10 cellular contexts compared by ENCODE assay signal in genomic region chr14:38254565-38255407, GRCh38. TPM values are rescaled to one million over a fixed set of nuclear protein-coding genes. Genes with fewer than 3 reads are reported as not detected.
A peak's percentile ranks its signal among the peaks of the same experiment; 100 is the strongest.
DNase-seq lines count a peak whose midpoint lies in the region; ATAC-seq, FAIRE-seq and TF ChIP-seq lines count a peak whose summit lies in the region.
"Had no signal": no experiment of that assay in that cellular context is flagged by ENCODE, and none has a peak within 500 bp of the region (broad histone marks: within the 10 kb centered on the region; RNA-seq: fewer than 3 reads in every experiment).

No MANE protein-coding gene starts in this region.

- FAIRE-seq in endothelial cell of umbilical vein (lab: Jason Lieb, UNC) = no peak
- FAIRE-seq: A549, endometrium had no signal

- dilution Hi-C loops in endothelial cell of umbilical vein (cut with MboI; ENCODE audit: extremely low pct_ligation_motif_present, low sequenced_read_pairs) = no loop called here

- H3K27ac ChIP-seq in endothelial cell of umbilical vein (ENCODE audit: insufficient read depth, low read depth, low read length) = peak overlapping the region; percentile 89
- no peak overlapping the region for H3K27ac ChIP-seq in mesodermal cell (ENCODE audit: low read depth, low read length, severe bottlenecking)
- H3K27ac ChIP-seq: A549 had no signal

- no peak overlapping the region for H3K4me3 Mint-ChIP-seq in activated CD4-positive, alpha-beta T cell treated with anti-CD3 and anti-CD28 coated beads, Interleukin-2, amount 10 ng/mL, durations not matched to agents 24 days and 14 days
- H3K4me3 Mint-ChIP-seq in activated CD4-positive, alpha-beta T cell treated with anti-CD3 and anti-CD28 coated beads for 36 hours = no peak overlapping the region
- H3K4me3 Mint-ChIP-seq in type B pancreatic cell = peak overlapping the region; percentile 75

- H3K9me3 ChIP-seq in endothelial cell of umbilical vein (replicated peaks; ENCODE audit: control insufficient read depth, insufficient read depth, low read length) (no peaks in the 10 kb centered on the region), mesodermal cell (ENCODE audit: control insufficient read depth, low read length) (no peaks in the 10 kb centered on the region)
- H3K9me3 ChIP-seq: A549 had no signal

- peaks cover 37% of the 10 kb centered on the region for H3K27me3 Mint-ChIP-seq in activated CD4-positive, alpha-beta T cell treated with anti-CD3 and anti-CD28 coated beads, Interleukin-2, amount 10 ng/mL, durations not matched to agents 24 days and 14 days
- peaks cover 33% of the 10 kb centered on the region for H3K27me3 Mint-ChIP-seq in activated CD4-positive, alpha-beta T cell treated with anti-CD3 and anti-CD28 coated beads for 36 hours
- peaks cover 61% of the 10 kb centered on the region for H3K27me3 Mint-ChIP-seq in type B pancreatic cell

- no peak for TF ChIP-seq CTCF in endothelial cell of umbilical vein (IDR thresholded peaks at IDR 0.05; ENCODE audit: extremely low read depth in 1 of 2, insufficient read depth in 1 of 2, low read depth in 1 of 2, low read length in 2 of 2)
- no peak for TF ChIP-seq CTCF in type B pancreatic cell (conservative IDR thresholded peaks at IDR 0.05)

- H3K9me1 ChIP-seq in endothelial cell of umbilical vein (replicated peaks; ENCODE audit: control insufficient read depth, extremely low read depth, insufficient read depth, low read length) = no peaks in the 10 kb centered on the region

- H3K9me3 Mint-ChIP-seq in activated CD4-positive, alpha-beta T cell treated with anti-CD3 and anti-CD28 coated beads, Interleukin-2, amount 10 ng/mL, durations not matched to agents 24 days and 14 days = peaks cover 2% of the 10 kb centered on the region
- no peaks in the 10 kb centered on the region for H3K9me3 Mint-ChIP-seq in activated CD4-positive, alpha-beta T cell treated with anti-CD3 and anti-CD28 coated beads for 36 hours (ENCODE audit: low read depth)
- no peaks in the 10 kb centered on the region for H3K9me3 Mint-ChIP-seq in type B pancreatic cell

- H3K79me2 ChIP-seq in endothelial cell of umbilical vein (ENCODE audit: control insufficient read depth, insufficient read depth, low read length) = peaks cover 59% of the 10 kb centered on the region

- peak; percentile 60 for TF ChIP-seq POLR2A in endothelial cell of umbilical vein (IDR thresholded peaks at IDR 0.05; ENCODE audit: low read depth, low read length)

- H3K36me3 ChIP-seq in endothelial cell of umbilical vein (ENCODE audit: control insufficient read depth in 2 of 2, extremely low read depth in 1 of 2, insufficient read depth in 2 of 2, low read length in 2 of 2) (peaks cover 6 to 11% of the 10 kb centered on the region in 2 experiments), mesodermal cell (ENCODE audit: control insufficient read depth, insufficient read depth, low read length) (no peaks in the 10 kb centered on the region)

- peak overlapping the region; percentile 86 to 100 (median 99) for H3K4me3 ChIP-seq in endothelial cell of umbilical vein (replicated peaks in 1 of 3; ENCODE audit: insufficient read depth in 1 of 3, low read depth in 1 of 3, low read length in 3 of 3)
- peak overlapping the region; percentile 29 for H3K4me3 ChIP-seq in mesodermal cell (ENCODE audit: extremely low read depth, insufficient read depth, low read length, poor library complexity, severe bottlenecking)
- H3K4me3 ChIP-seq: A549 had no signal

- H3K27me3 ChIP-seq in endothelial cell of umbilical vein (ENCODE audit: control insufficient read depth in 2 of 2, insufficient read depth in 2 of 2, low read length in 2 of 2) = no peaks in the 10 kb centered on the region

- H3K4me1 ChIP-seq in endothelial cell of umbilical vein (ENCODE audit: control insufficient read depth, extremely low read depth, insufficient read depth, low read length) (peaks cover 31% of the 10 kb centered on the region), mesodermal cell (ENCODE audit: control insufficient read depth, insufficient read depth, low read length, poor library complexity, severe bottlenecking) (peaks cover 5% of the 10 kb centered on the region)
- H3K4me1 ChIP-seq: A549 had no signal

- H4K20me1 ChIP-seq in endothelial cell of umbilical vein (replicated peaks; ENCODE audit: control insufficient read depth, extremely low read depth, insufficient read depth, low read length) = no peaks in the 10 kb centered on the region

- peak overlapping the region; percentile 99 for H3K9ac ChIP-seq in endothelial cell of umbilical vein (replicated peaks; ENCODE audit: extremely low read depth, insufficient read depth, low read length)

- H3K27ac Mint-ChIP-seq in activated CD4-positive, alpha-beta T cell treated with anti-CD3 and anti-CD28 coated beads, Interleukin-2, amount 10 ng/mL, durations not matched to agents 24 days and 14 days = no peak overlapping the region
- H3K27ac Mint-ChIP-seq in activated CD4-positive, alpha-beta T cell treated with anti-CD3 and anti-CD28 coated beads for 36 hours = no peak overlapping the region
- no peak overlapping the region for H3K27ac Mint-ChIP-seq in type B pancreatic cell

- ATAC-seq in activated CD4-positive, alpha-beta T cell treated with anti-CD3 and anti-CD28 coated beads for 36 hours = no peak
- no peak for ATAC-seq in HG02840 (IDR thresholded peaks at IDR 0.05; ENCODE audit: low FRiP score, unreplicated experiment)

- POLR2A ChIA-PET in activated CD4-positive, alpha-beta T cell treated with anti-CD3 and anti-CD28 coated beads for 36 hours (lab: Charles Lee) = no interaction called here
- POLR2A ChIA-PET in endothelial cell of umbilical vein (lab: Charles Lee) = interaction anchor here (0.7 to 2.5 kb wide), 7 partner anchors 31 to 738 kb away, joined by 3 to 30 read pairs (median 10); no protein-coding TSS in a partner anchor

- peak overlapping the region; percentile 99 for H3K4me2 ChIP-seq in endothelial cell of umbilical vein (ENCODE audit: insufficient read depth, low read length)
- H3K4me2 ChIP-seq: A549 had no signal

- BruUV-seq in endothelial cell of umbilical vein (replicated peaks; lab: Mats Ljungman, UMichigan) = no TSS peak

- intact Hi-C loops in activated CD4-positive, alpha-beta T cell treated with anti-CD3 and anti-CD28 coated beads, Interleukin-2, amount 10 ng/mL, durations not matched to agents 24 days and 14 days (cut with micrococcal nuclease) = no loop called here
- intact Hi-C loops in activated CD4-positive, alpha-beta T cell treated with anti-CD3 and anti-CD28 coated beads for 36 hours (cut with DNase I, micrococcal nuclease) = no loop called here
- intact Hi-C loops in endothelial cell of umbilical vein (cut with micrococcal nuclease) = loop anchor here (5.0 kb wide), 1 partner anchor 267 kb away; no protein-coding TSS in a partner anchor

- H3K4me1 Mint-ChIP-seq in activated CD4-positive, alpha-beta T cell treated with anti-CD3 and anti-CD28 coated beads, Interleukin-2, amount 10 ng/mL, durations not matched to agents 24 days and 14 days = peaks cover 4% of the 10 kb centered on the region
- peaks cover 3% of the 10 kb centered on the region for H3K4me1 Mint-ChIP-seq in activated CD4-positive, alpha-beta T cell treated with anti-CD3 and anti-CD28 coated beads for 36 hours
- no peaks in the 10 kb centered on the region for H3K4me1 Mint-ChIP-seq in type B pancreatic cell (ENCODE audit: unreplicated experiment)

- H2AFZ ChIP-seq in endothelial cell of umbilical vein (ENCODE audit: low read depth, low read length) = no peak overlapping the region

- 21 to 24% methylated on average over 38 to 40 of the region's 44 CpGs for WGBS in mesodermal cell (ENCODE audit: insufficient coverage in 2 of 2), 2 experiments

- DNase-seq in activated CD4-positive, alpha-beta T cell treated with anti-CD3 and anti-CD28 coated beads, Interleukin-2, amount 10 ng/mL, durations not matched to agents 24 days and 14 days = peak; percentile 55
- no peak for DNase-seq in activated CD4-positive, alpha-beta T cell treated with anti-CD3 and anti-CD28 coated beads for 36 hours
- peak; percentile 60 for DNase-seq in endothelial cell of umbilical vein (ENCODE audit: low read depth, low spot score)
- no peak for DNase-seq in type B pancreatic cell (ENCODE audit: extremely low spot score, unreplicated experiment)
- DNase-seq in NK-92 (lab: John Stamatoyannopoulos, UW; ENCODE audit: unreplicated experiment) = no peak
- DNase-seq in NCI-H2227 (lab: John Stamatoyannopoulos, UW; ENCODE audit: unreplicated experiment) = no peak

- no peaks in the 10 kb centered on the region for H3K36me3 Mint-ChIP-seq in activated CD4-positive, alpha-beta T cell treated with anti-CD3 and anti-CD28 coated beads, Interleukin-2, amount 10 ng/mL, durations not matched to agents 24 days and 14 days (ENCODE audit: low read depth)
- H3K36me3 Mint-ChIP-seq in activated CD4-positive, alpha-beta T cell treated with anti-CD3 and anti-CD28 coated beads for 36 hours (ENCODE audit: low read depth) = no peaks in the 10 kb centered on the region
- no peaks in the 10 kb centered on the region for H3K36me3 Mint-ChIP-seq in type B pancreatic cell

- CTCF ChIA-PET in activated CD4-positive, alpha-beta T cell treated with anti-CD3 and anti-CD28 coated beads for 36 hours (lab: Charles Lee) = interaction anchor here (0.7 kb wide), 1 partner anchor 343 kb away, joined by 3 read pairs; no protein-coding TSS in a partner anchor
- CTCF ChIA-PET in endothelial cell of umbilical vein (lab: Charles Lee) = interaction anchor here (0.8 to 10.5 kb wide), 18 partner anchors 20 to 761 kb away, joined by 3 to 120 read pairs (median 6); partner anchors contain the start of gene SSTR1

RNA-seq across cellular contexts. Expression of gene CLEC14A, which starts 1.1 kb away (rescaled TPM):
- total RNA-seq in activated CD4-positive, alpha-beta T cell treated with anti-CD3 and anti-CD28 coated beads, Interleukin-2, amount 10 ng/mL, durations not matched to agents 24 days and 14 days = not detected in 2 replicates
- not detected for total RNA-seq in activated CD4-positive, alpha-beta T cell treated with anti-CD3 and anti-CD28 coated beads for 36 hours
- 396 and 414 TPM in 2 replicates for total RNA-seq in endothelial cell of umbilical vein
- 562 and 569 TPM in 2 replicates for polyA plus RNA-seq in endothelial cell of umbilical vein
- polyA plus RNA-seq in endothelial cell of umbilical vein (2011; cell fraction: cytosol; rRNA removed) = 388 and 440 TPM in 2 replicates
- polyA plus RNA-seq in endothelial cell of umbilical vein (2011; cell fraction: nucleus; rRNA removed) = 252 and 257 TPM in 2 replicates
- polyA plus RNA-seq in endothelial cell of umbilical vein (2012) = 248 and 278 TPM in 2 replicates
- polyA minus RNA-seq in endothelial cell of umbilical vein = 365 TPM in 2 replicates
- not detected for polyA minus RNA-seq in endothelial cell of umbilical vein (2011; cell fraction: cytosol; rRNA and poly(A)+ RNA removed)
- 235 and 299 TPM in 2 replicates for polyA minus RNA-seq in endothelial cell of umbilical vein (2011; cell fraction: nucleus; rRNA and poly(A)+ RNA removed)
- polyA plus RNA-seq in mesodermal cell (2013, experiment 1 of 2) = 2.0 TPM
- 1.2 TPM for polyA plus RNA-seq in mesodermal cell (2013, experiment 2 of 2)
- total RNA-seq in type B pancreatic cell (ENCODE audit: low replicate concordance) = 0.34 and 0.62 TPM in 2 replicates
- polyA plus RNA-seq: A549 had no signal

RNA-seq across cellular contexts. Expression of gene SSTR1, which starts 47.1 kb away (rescaled TPM):
- total RNA-seq in activated CD4-positive, alpha-beta T cell treated with anti-CD3 and anti-CD28 coated beads, Interleukin-2, amount 10 ng/mL, durations not matched to agents 24 days and 14 days = not detected in 2 replicates
- not detected for total RNA-seq in activated CD4-positive, alpha-beta T cell treated with anti-CD3 and anti-CD28 coated beads for 36 hours
- total RNA-seq in endothelial cell of umbilical vein (1.2 and 1.4 TPM in 2 replicates), type B pancreatic cell (ENCODE audit: low replicate concordance) (11.0 and 31.8 TPM in 2 replicates)
- 1.9 and 2.2 TPM in 2 replicates for polyA plus RNA-seq in endothelial cell of umbilical vein
- 1.1 and 1.3 TPM in 2 replicates for polyA plus RNA-seq in endothelial cell of umbilical vein (2011; cell fraction: cytosol; rRNA removed)
- polyA plus RNA-seq in endothelial cell of umbilical vein (2011; cell fraction: nucleus; rRNA removed) = 1.5 and 1.7 TPM in 2 replicates
- 0.12 and 0.39 TPM in 2 replicates for polyA plus RNA-seq in endothelial cell of umbilical vein (2012)
- polyA minus RNA-seq in endothelial cell of umbilical vein = 1.9 and 2.9 TPM in 2 replicates
- 13.7 TPM for polyA minus RNA-seq in endothelial cell of umbilical vein (2011; cell fraction: cytosol; rRNA and poly(A)+ RNA removed)
- polyA minus RNA-seq in endothelial cell of umbilical vein (2011; cell fraction: nucleus; rRNA and poly(A)+ RNA removed) = 1.5 and 2.1 TPM in 2 replicates
- polyA plus RNA-seq in mesodermal cell (2013, experiment 1 of 2) = 5.7 TPM
- polyA plus RNA-seq in mesodermal cell (2013, experiment 2 of 2) = 5.3 TPM
- polyA plus RNA-seq: A549 had no signal

Comparison
In these comparisons a context has a peak if more than half of its experiments do, and no peak if none do; other contexts are left out.
1. DNase-seq: peak in activated CD4-positive, alpha-beta T cell treated with anti-CD3 and anti-CD28 coated beads, Interleukin-2, amount 10 ng/mL, durations not matched to agents 24 days and 14 days (single experiment) and endothelial cell of umbilical vein (single experiment); none in activated CD4-positive, alpha-beta T cell treated with anti-CD3 and anti-CD28 coated beads for 36 hours (single experiment), type B pancreatic cell (single experiment), NK-92 (single experiment) and NCI-H2227 (single experiment).
2. RNA of gene CLEC14A, which starts 1.1 kb away (total RNA-seq): 396 to 414 TPM in endothelial cell of umbilical vein; 0.34 to 0.62 TPM in type B pancreatic cell, not detected in activated CD4-positive, alpha-beta T cell treated with anti-CD3 and anti-CD28 coated beads, Interleukin-2, amount 10 ng/mL, durations not matched to agents 24 days and 14 days and not detected in activated CD4-positive, alpha-beta T cell treated with anti-CD3 and anti-CD28 coated beads for 36 hours; every median in the first group is over 100 times any median in the second.